In the genomic region with DNA sequence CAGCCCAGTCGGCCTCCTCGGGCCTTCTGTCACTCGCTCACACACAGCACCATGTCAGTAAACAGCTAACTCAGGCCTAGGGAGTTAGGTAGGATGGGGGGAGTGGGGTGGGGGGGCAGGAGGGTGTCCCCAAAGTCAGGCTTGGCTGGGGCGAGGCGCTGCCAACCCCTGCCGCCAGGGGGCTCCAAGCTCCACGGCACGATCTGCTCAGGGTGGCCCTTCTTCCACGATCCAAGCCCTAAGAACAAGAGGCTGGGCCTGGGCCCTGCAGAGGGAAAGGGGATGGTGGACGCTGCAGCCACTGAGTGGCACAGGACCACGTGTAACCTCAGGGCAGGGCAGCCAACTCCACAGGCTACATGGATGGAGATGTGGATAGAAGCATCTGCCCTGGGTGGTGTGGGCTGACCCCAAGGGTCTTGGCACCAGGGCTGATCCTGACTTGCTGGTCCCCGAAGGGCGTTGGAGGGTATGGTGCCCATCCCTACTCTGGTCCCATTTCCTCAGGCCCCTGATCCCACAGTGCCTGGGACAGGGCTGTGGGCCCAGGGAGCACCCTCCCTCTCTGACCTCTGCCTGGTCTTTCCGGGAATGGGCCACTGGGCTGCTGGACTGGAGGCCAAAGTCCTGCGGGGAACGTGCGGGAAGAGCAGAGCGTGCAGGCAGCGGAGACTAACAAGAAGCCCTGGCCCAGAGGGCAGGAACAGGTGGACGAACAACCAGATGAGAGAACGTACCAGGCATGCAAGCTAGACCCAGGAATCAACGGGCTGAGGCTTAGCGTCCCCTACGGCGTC, we compare ENCODE assay signal across 1 cellular context.
TF ChIP-seq lines count a peak whose summit lies in the region.

No MANE protein-coding gene starts in this region.

TF ChIP-seq in H1, 55 proteins besides CTCF, POLR2A, EP300 and RAD21:
- TF ChIP-seq TBP (IDR thresholded peaks at IDR 0.05; ENCODE audit: low read depth, low read length): no peak
- TF ChIP-seq, protein P1, sequence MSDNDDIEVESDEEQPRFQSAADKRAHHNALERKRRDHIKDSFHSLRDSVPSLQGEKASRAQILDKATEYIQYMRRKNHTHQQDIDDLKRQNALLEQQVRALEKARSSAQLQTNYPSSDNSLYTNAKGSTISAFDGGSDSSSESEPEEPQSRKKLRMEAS (IDR thresholded peaks at IDR 0.05): peak; percentile 60; the same call in 1 of the 2 replicates
- TF ChIP-seq, protein P2, sequence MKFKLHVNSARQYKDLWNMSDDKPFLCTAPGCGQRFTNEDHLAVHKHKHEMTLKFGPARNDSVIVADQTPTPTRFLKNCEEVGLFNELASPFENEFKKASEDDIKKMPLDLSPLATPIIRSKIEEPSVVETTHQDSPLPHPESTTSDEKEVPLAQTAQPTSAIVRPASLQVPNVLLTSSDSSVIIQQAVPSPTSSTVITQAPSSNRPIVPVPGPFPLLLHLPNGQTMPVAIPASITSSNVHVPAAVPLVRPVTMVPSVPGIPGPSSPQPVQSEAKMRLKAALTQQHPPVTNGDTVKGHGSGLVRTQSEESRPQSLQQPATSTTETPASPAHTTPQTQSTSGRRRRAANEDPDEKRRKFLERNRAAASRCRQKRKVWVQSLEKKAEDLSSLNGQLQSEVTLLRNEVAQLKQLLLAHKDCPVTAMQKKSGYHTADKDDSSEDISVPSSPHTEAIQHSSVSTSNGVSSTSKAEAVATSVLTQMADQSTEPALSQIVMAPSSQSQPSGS (IDR thresholded peaks at IDR 0.05; ENCODE audit: low read length): no peak
- no peak for TF ChIP-seq EZH2 (IDR thresholded peaks at IDR 0.05; ENCODE audit: low read depth, low read length, severe bottlenecking)
